Comparison of ENCODE assay signal across 10 cellular contexts in the genomic region with DNA sequence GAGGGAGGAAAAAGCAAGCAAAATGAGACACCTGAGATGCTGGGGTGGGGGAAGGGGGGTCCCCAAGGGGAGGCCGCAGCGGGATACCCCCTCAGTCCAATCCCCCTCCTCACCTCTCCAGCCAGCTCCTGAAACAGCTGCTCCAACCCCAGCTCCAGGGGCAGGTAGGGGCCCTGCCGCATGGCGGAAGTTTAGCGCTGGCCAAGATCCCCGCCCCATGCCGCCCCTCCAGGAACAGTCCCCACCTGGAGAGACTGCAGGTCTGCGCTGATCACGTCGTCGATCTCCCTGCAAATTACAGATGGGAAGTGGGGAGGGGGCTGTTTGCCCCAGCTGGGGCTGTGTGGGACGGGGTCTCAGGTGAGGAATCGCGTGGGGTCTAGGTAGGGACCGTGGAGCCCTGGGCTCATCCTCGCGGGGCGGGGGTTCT. TPM values are rescaled to one million over a fixed set of nuclear protein-coding genes. Genes with fewer than 3 reads are reported as not detected.
DNase-seq lines count a peak whose midpoint lies in the region; ATAC-seq, FAIRE-seq and TF ChIP-seq lines count a peak whose summit lies in the region.
"Had no signal": no experiment of that assay in that cellular context is flagged by ENCODE, and none has a peak within 500 bp of the region (broad histone marks: within the 10 kb centered on the region; RNA-seq: fewer than 3 reads in every experiment).

No MANE protein-coding gene starts in this region.

- peaks cover 23% of the 10 kb centered on the region for H3K27me3 Mint-ChIP-seq in dendritic cell treated with granulocyte-macrophage colony-stimulating factor and Interleukin-4, amounts not matched to agents 40 ng/mL and 50 ng/mL, for 4 days
- peaks cover 0 to 3% (median 0%) of the 10 kb centered on the region in 5 donors for H3K27me3 Mint-ChIP-seq in naive thymus-derived CD8-positive, alpha-beta T cell

- peak overlapping the region; percentile 84 for H3K27ac ChIP-seq in RWPE1

- POLR2A ChIA-PET in RWPE1 (lab: Yijun Ruan, JAX; ENCODE audit: low non-redundant PET), result interaction anchor here (0.6 kb wide), 1 partner anchor 98 kb away, joined by 4 read pairs; no protein-coding TSS in a partner anchor
- POLR2A ChIA-PET in naive thymus-derived CD8-positive, alpha-beta T cell (lab: Charles Lee), result interaction anchor here (0.8 to 1.5 kb wide), 8 partner anchors 9 to 195 kb away, joined by 4 to 8 read pairs (median 4); partner anchors contain the start of genes CAPN12, HNRNPL, MRPS12 and SARS2

- ATAC-seq in naive thymus-derived CD8-positive, alpha-beta T cell, result peak; percentile 45 to 56
- ATAC-seq in HG02981 (IDR thresholded peaks at IDR 0.05; ENCODE audit: unreplicated experiment) (no peak), HG03108 (IDR thresholded peaks at IDR 0.05; ENCODE audit: unreplicated experiment) (no peak)

- H3K9me3 Mint-ChIP-seq in dendritic cell treated with granulocyte-macrophage colony-stimulating factor and Interleukin-4, amounts not matched to agents 40 ng/mL and 50 ng/mL, for 4 days, result no peaks in the 10 kb centered on the region
- no peaks in the 10 kb centered on the region for H3K9me3 Mint-ChIP-seq in naive thymus-derived CD8-positive, alpha-beta T cell

- CTCF ChIA-PET in RWPE1 (lab: Yijun Ruan, JAX), result interaction anchor here (0.6 to 3.3 kb wide), 3 partner anchors 9 to 103 kb away, joined by 4 to 18 read pairs (median 4); no protein-coding TSS in a partner anchor

- TF ChIP-seq CTCF in RWPE1 (conservative IDR thresholded peaks at IDR 0.05; ENCODE audit: low read depth), result no peak

- H3K36me3 Mint-ChIP-seq in dendritic cell treated with granulocyte-macrophage colony-stimulating factor and Interleukin-4, amounts not matched to agents 40 ng/mL and 50 ng/mL, for 4 days (ENCODE audit: low read depth), result peaks cover 22% of the 10 kb centered on the region
- H3K36me3 Mint-ChIP-seq in naive thymus-derived CD8-positive, alpha-beta T cell, result no peaks in the 10 kb centered on the region

- peak overlapping the region; percentile 52 for H3K27ac Mint-ChIP-seq in dendritic cell treated with granulocyte-macrophage colony-stimulating factor and Interleukin-4, amounts not matched to agents 40 ng/mL and 50 ng/mL, for 4 days
- H3K27ac Mint-ChIP-seq in naive thymus-derived CD8-positive, alpha-beta T cell, result peak overlapping the region; percentile 43 to 92 (median 82)

- peaks cover 54% of the 10 kb centered on the region for H3K4me1 Mint-ChIP-seq in dendritic cell treated with granulocyte-macrophage colony-stimulating factor and Interleukin-4, amounts not matched to agents 40 ng/mL and 50 ng/mL, for 4 days (ENCODE audit: low read depth)
- H3K4me1 Mint-ChIP-seq in naive thymus-derived CD8-positive, alpha-beta T cell, result peaks cover 17 to 69% (median 47%) of the 10 kb centered on the region in 4 donors

- peak overlapping the region; percentile 58 for H3K4me3 Mint-ChIP-seq in dendritic cell treated with granulocyte-macrophage colony-stimulating factor and Interleukin-4, amounts not matched to agents 40 ng/mL and 50 ng/mL, for 4 days
- H3K4me3 Mint-ChIP-seq in naive thymus-derived CD8-positive, alpha-beta T cell, result peak overlapping the region; percentile 71 to 86 (median 77)

- peak; percentile 65 for FAIRE-seq in GM19239 (lab: Jason Lieb, UNC)

- DNase-seq in GM19239 (ENCODE audit: insufficient read length, low spot score) (peak; percentile 67), RWPE1 (ENCODE audit: low spot score) (no peak), EL (no peak), NCI-H446 treated with DMSO at 0.1 percent for 48 hours (lab: John Stamatoyannopoulos, UW) (no peak)
- DNase-seq in naive thymus-derived CD8-positive, alpha-beta T cell, result peak in 8 of 10 donors; percentile 30 to 69 (median 46)

- intact Hi-C loops in dendritic cell treated with granulocyte-macrophage colony-stimulating factor and Interleukin-4, amounts not matched to agents 40 ng/mL and 50 ng/mL, for 4 days (cut with micrococcal nuclease), result loop anchor here (10.0 kb wide), 1 partner anchor 110 kb away; the partner anchor contains the start of gene HNRNPL

RNA-seq across cellular contexts. Expression of gene CAPN12, which starts 9.0 kb away (rescaled TPM):
- total RNA-seq in naive thymus-derived CD8-positive, alpha-beta T cell, result 1 to 10 TPM; 8.2 TPM
- 1 to 10 TPM; 2.0 to 6.2 (median 4.6) TPM for polyA plus RNA-seq in naive thymus-derived CD8-positive, alpha-beta T cell

RNA-seq across cellular contexts. Expression of gene LGALS7, which starts 38.0 kb away (rescaled TPM):
- not detected for total RNA-seq in naive thymus-derived CD8-positive, alpha-beta T cell
- polyA plus RNA-seq in naive thymus-derived CD8-positive, alpha-beta T cell, result not detected
- total RNA-seq: glomerular endothelial cell, HT1080 had no signal

RNA-seq across cellular contexts. Expression of gene LGALS7B, which starts 53.7 kb away (rescaled TPM):
- total RNA-seq in naive thymus-derived CD8-positive, alpha-beta T cell, result not detected
- not detected for polyA plus RNA-seq in naive thymus-derived CD8-positive, alpha-beta T cell
- total RNA-seq: glomerular endothelial cell, HT1080 had no signal

Comparison
In these comparisons a context has a peak if more than half of its experiments do, and no peak if none do; other contexts are left out.
1. DNase-seq: peak in GM19239 (single experiment) and naive thymus-derived CD8-positive, alpha-beta T cell (8 of 10); none in RWPE1 (single experiment), EL (single experiment) and NCI-H446 treated with DMSO at 0.1 percent for 48 hours (single experiment).
2. ATAC-seq: peak in naive thymus-derived CD8-positive, alpha-beta T cell (2 of 2); none in HG02981 (single experiment) and HG03108 (single experiment).